ENCODE assay signal across 1 cellular context in the genomic region with DNA sequence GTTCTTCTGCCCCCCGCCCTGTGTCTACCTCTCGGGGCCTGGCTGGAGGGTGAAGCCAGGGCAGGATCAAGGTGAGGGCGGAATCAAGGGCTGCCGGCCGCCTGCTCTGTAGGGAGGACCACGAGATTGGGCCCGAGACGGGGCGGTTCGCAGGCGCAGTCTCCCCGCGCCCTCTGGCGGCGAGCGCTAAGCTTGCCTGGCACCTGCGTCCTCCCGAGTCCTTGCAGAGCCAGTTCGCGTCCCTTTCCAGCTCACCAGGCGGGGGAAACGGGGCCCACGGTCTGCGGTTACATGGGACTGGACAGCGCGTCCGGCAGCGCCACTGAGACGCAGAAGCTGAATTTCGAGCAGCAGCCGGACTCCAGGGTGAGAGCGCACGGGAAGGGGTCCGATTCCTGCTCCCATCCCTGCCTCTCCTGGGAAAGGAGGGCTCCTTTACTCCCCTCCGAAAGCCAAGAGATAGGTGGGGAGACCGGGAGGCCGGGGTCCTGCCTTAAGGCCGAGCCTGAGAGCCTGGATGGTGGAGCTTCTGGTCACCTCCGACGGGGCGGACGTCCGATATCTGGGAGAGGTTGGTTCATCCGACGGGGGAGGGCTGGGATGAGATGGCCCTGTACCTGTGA.
A peak's percentile ranks its signal among the peaks of the same experiment; 100 is the strongest.
TF ChIP-seq lines count a peak whose summit lies in the region.

No MANE protein-coding gene starts in this region.

TF ChIP-seq in K562, 482 proteins besides CTCF, POLR2A, EP300 and RAD21 (continues in another document):
- TF ChIP-seq, protein P1, sequence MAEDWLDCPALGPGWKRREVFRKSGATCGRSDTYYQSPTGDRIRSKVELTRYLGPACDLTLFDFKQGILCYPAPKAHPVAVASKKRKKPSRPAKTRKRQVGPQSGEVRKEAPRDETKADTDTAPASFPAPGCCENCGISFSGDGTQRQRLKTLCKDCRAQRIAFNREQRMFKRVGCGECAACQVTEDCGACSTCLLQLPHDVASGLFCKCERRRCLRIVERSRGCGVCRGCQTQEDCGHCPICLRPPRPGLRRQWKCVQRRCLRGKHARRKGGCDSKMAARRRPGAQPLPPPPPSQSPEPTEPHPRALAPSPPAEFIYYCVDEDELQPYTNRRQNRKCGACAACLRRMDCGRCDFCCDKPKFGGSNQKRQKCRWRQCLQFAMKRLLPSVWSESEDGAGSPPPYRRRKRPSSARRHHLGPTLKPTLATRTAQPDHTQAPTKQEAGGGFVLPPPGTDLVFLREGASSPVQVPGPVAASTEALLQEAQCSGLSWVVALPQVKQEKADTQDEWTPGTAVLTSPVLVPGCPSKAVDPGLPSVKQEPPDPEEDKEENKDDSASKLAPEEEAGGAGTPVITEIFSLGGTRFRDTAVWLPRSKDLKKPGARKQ (CRISPR knock-in tag; IDR thresholded peaks at IDR 0.05): no peak
- TF ChIP-seq XRCC4 (IDR thresholded peaks at IDR 0.05; ENCODE audit: extremely low read depth, insufficient read depth, insufficient read length) (no peak), U2AF1 (optimal IDR thresholded peaks at IDR 0.05; ENCODE audit: low read depth, low read length) (no peak), NBN (IDR thresholded peaks at IDR 0.05; ENCODE audit: low read depth) (no peak), JUND (IDR thresholded peaks at IDR 0.05; ENCODE audit: borderline replicate concordance, low read depth, low read length) (0 out of 2 replicates have a peak, but pooled peaks have one; percentile 12), JUND (tag; IDR thresholded peaks at IDR 0.05; ENCODE audit: borderline replicate concordance, low read depth, low read length) (no peak; the same call in 2 of the 3 replicates), CBFB (CRISPR knock-in tag; IDR thresholded peaks at IDR 0.05) (peak; percentile 41; the same call in 1 of the 2 replicates), RBM22 (IDR thresholded peaks at IDR 0.05; ENCODE audit: low read depth, low read length, poor library complexity, severe bottlenecking) (no peak), HMGN3 (IDR thresholded peaks at IDR 0.05; ENCODE audit: borderline replicate concordance, extremely low read depth, insufficient read length, low read depth, low read length) (no peak), ZNF224 (CRISPR knock-in tag; IDR thresholded peaks at IDR 0.05) (no peak), NRF1 (conservative IDR thresholded peaks at IDR 0.05 in 1 of 2, IDR thresholded peaks at IDR 0.05 in 1 of 2) (peak; percentile 43 to 62; a peak in 3 of 4 replicates), ARID2 (IDR thresholded peaks at IDR 0.05) (no peak), ZFX (CRISPR knock-in tag; IDR thresholded peaks at IDR 0.05) (no peak), CBX2 (IDR thresholded peaks at IDR 0.05; ENCODE audit: insufficient read depth, low read length, poor library complexity, severe bottlenecking) (no peak), ZNF174 (CRISPR knock-in tag; IDR thresholded peaks at IDR 0.05) (no peak), MAFF (IDR thresholded peaks at IDR 0.05; ENCODE audit: low read length) (no peak), ZNF551 (CRISPR knock-in tag; IDR thresholded peaks at IDR 0.05) (no peak), NFIC (IDR thresholded peaks at IDR 0.05) (no peak; the same call in 1 of the 2 replicates), HNRNPL (IDR thresholded peaks at IDR 0.05; ENCODE audit: low read depth, low read length) (no peak), SMC3 (conservative IDR thresholded peaks at IDR 0.05; ENCODE audit: insufficient read depth, low read depth, low read length) (peak; percentile 79)
- TF ChIP-seq, protein P2, sequence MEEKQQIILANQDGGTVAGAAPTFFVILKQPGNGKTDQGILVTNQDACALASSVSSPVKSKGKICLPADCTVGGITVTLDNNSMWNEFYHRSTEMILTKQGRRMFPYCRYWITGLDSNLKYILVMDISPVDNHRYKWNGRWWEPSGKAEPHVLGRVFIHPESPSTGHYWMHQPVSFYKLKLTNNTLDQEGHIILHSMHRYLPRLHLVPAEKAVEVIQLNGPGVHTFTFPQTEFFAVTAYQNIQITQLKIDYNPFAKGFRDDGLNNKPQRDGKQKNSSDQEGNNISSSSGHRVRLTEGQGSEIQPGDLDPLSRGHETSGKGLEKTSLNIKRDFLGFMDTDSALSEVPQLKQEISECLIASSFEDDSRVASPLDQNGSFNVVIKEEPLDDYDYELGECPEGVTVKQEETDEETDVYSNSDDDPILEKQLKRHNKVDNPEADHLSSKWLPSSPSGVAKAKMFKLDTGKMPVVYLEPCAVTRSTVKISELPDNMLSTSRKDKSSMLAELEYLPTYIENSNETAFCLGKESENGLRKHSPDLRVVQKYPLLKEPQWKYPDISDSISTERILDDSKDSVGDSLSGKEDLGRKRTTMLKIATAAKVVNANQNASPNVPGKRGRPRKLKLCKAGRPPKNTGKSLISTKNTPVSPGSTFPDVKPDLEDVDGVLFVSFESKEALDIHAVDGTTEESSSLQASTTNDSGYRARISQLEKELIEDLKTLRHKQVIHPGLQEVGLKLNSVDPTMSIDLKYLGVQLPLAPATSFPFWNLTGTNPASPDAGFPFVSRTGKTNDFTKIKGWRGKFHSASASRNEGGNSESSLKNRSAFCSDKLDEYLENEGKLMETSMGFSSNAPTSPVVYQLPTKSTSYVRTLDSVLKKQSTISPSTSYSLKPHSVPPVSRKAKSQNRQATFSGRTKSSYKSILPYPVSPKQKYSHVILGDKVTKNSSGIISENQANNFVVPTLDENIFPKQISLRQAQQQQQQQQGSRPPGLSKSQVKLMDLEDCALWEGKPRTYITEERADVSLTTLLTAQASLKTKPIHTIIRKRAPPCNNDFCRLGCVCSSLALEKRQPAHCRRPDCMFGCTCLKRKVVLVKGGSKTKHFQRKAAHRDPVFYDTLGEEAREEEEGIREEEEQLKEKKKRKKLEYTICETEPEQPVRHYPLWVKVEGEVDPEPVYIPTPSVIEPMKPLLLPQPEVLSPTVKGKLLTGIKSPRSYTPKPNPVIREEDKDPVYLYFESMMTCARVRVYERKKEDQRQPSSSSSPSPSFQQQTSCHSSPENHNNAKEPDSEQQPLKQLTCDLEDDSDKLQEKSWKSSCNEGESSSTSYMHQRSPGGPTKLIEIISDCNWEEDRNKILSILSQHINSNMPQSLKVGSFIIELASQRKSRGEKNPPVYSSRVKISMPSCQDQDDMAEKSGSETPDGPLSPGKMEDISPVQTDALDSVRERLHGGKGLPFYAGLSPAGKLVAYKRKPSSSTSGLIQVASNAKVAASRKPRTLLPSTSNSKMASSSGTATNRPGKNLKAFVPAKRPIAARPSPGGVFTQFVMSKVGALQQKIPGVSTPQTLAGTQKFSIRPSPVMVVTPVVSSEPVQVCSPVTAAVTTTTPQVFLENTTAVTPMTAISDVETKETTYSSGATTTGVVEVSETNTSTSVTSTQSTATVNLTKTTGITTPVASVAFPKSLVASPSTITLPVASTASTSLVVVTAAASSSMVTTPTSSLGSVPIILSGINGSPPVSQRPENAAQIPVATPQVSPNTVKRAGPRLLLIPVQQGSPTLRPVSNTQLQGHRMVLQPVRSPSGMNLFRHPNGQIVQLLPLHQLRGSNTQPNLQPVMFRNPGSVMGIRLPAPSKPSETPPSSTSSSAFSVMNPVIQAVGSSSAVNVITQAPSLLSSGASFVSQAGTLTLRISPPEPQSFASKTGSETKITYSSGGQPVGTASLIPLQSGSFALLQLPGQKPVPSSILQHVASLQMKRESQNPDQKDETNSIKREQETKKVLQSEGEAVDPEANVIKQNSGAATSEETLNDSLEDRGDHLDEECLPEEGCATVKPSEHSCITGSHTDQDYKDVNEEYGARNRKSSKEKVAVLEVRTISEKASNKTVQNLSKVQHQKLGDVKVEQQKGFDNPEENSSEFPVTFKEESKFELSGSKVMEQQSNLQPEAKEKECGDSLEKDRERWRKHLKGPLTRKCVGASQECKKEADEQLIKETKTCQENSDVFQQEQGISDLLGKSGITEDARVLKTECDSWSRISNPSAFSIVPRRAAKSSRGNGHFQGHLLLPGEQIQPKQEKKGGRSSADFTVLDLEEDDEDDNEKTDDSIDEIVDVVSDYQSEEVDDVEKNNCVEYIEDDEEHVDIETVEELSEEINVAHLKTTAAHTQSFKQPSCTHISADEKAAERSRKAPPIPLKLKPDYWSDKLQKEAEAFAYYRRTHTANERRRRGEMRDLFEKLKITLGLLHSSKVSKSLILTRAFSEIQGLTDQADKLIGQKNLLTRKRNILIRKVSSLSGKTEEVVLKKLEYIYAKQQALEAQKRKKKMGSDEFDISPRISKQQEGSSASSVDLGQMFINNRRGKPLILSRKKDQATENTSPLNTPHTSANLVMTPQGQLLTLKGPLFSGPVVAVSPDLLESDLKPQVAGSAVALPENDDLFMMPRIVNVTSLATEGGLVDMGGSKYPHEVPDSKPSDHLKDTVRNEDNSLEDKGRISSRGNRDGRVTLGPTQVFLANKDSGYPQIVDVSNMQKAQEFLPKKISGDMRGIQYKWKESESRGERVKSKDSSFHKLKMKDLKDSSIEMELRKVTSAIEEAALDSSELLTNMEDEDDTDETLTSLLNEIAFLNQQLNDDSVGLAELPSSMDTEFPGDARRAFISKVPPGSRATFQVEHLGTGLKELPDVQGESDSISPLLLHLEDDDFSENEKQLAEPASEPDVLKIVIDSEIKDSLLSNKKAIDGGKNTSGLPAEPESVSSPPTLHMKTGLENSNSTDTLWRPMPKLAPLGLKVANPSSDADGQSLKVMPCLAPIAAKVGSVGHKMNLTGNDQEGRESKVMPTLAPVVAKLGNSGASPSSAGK (IDR thresholded peaks at IDR 0.05): 0 out of 2 replicates have a peak, but pooled peaks have one; percentile 31
- TF ChIP-seq, protein P3, sequence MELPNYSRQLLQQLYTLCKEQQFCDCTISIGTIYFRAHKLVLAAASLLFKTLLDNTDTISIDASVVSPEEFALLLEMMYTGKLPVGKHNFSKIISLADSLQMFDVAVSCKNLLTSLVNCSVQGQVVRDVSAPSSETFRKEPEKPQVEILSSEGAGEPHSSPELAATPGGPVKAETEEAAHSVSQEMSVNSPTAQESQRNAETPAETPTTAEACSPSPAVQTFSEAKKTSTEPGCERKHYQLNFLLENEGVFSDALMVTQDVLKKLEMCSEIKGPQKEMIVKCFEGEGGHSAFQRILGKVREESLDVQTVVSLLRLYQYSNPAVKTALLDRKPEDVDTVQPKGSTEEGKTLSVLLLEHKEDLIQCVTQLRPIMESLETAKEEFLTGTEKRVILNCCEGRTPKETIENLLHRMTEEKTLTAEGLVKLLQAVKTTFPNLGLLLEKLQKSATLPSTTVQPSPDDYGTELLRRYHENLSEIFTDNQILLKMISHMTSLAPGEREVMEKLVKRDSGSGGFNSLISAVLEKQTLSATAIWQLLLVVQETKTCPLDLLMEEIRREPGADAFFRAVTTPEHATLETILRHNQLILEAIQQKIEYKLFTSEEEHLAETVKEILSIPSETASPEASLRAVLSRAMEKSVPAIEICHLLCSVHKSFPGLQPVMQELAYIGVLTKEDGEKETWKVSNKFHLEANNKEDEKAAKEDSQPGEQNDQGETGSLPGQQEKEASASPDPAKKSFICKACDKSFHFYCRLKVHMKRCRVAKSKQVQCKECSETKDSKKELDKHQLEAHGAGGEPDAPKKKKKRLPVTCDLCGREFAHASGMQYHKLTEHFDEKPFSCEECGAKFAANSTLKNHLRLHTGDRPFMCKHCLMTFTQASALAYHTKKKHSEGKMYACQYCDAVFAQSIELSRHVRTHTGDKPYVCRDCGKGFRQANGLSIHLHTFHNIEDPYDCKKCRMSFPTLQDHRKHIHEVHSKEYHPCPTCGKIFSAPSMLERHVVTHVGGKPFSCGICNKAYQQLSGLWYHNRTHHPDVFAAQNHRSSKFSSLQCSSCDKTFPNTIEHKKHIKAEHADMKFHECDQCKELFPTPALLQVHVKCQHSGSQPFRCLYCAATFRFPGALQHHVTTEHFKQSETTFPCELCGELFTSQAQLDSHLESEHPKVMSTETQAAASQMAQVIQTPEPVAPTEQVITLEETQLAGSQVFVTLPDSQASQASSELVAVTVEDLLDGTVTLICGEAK (IDR thresholded peaks at IDR 0.05): no peak
- TF ChIP-seq, protein P3 (CRISPR knock-in tag; IDR thresholded peaks at IDR 0.05): no peak
- TF ChIP-seq, protein P4, sequence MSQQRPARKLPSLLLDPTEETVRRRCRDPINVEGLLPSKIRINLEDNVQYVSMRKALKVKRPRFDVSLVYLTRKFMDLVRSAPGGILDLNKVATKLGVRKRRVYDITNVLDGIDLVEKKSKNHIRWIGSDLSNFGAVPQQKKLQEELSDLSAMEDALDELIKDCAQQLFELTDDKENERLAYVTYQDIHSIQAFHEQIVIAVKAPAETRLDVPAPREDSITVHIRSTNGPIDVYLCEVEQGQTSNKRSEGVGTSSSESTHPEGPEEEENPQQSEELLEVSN (IDR thresholded peaks at IDR 0.05; ENCODE audit: borderline replicate concordance in 1 of 2, extremely low read depth in 1 of 2, insufficient read depth in 1 of 2, insufficient read length in 1 of 2, low read depth in 1 of 2, low read length in 1 of 2, poor library complexity in 1 of 2, severe bottlenecking in 1 of 2): peak in 1 of 2 experiments; percentile 37
- TF ChIP-seq, protein P5, sequence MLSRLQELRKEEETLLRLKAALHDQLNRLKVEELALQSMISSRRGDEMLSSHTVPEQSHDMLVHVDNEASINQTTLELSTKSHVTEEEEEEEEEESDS (CRISPR knock-in tag; IDR thresholded peaks at IDR 0.05): no peak
